ENCODE assay signal across 7 cellular contexts in the genomic region with DNA sequence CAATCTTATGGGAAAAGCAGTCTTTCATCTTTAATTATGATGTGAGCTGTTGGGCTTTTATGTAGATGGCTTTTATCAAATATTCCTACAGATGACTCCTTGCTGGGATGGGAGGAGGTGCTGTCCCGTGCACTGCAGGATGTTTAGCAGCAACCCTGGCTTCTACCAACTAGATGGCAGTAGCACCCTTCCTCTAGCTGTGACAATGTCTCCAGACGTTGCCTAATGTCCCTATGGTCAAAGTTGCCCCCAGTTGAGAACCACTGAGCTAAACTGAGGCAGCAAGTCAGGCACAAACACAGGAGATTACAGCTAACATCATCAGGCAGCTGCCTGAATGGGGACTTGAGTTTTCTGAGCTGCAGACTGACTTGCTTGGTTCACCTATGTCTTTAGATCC.
DNase-seq lines count a peak whose midpoint lies in the region; ATAC-seq and TF ChIP-seq lines count a peak whose summit lies in the region.

No MANE protein-coding gene starts in this region.

- H3K27me3 Mint-ChIP-seq in nephron progenitor cell (ENCODE audit: low read depth, poor library complexity), result no peaks in the 10 kb centered on the region

- TF ChIP-seq CTCF in nephron progenitor cell (IDR thresholded peaks at IDR 0.05), result peak; percentile 37

- H3K4me1 Mint-ChIP-seq in nephron progenitor cell, result no peaks in the 10 kb centered on the region

- peaks cover 2% of the 10 kb centered on the region for H3K9me3 Mint-ChIP-seq in nephron progenitor cell

- no peak overlapping the region for H3K27ac Mint-ChIP-seq in nephron progenitor cell

- no peaks in the 10 kb centered on the region for H3K36me3 Mint-ChIP-seq in nephron progenitor cell (ENCODE audit: low read depth)

- no peak overlapping the region for H3K4me3 Mint-ChIP-seq in nephron progenitor cell

- DNase-seq in HuH-7.5 (ENCODE audit: low spot score) (peak; percentile 19), cerebellar cortex (ENCODE audit: low spot score) (peak; percentile 14), nephron progenitor cell (peak; percentile 4), DMS79 (lab: John Stamatoyannopoulos, UW) (no peak)
- DNase-seq in stimulated activated CD4-positive, alpha-beta T cell treated with anti-CD3 and anti-CD28 coated beads, Interleukin-12 subunit alpha, Interleukin-12 subunit beta, amount 100 ng/mL, for 4 hours, result no peak
- DNase-seq in activated effector memory CD4-positive, alpha-beta T cell treated with anti-CD3 and anti-CD28 coated beads, Interleukin-2, amount 50 U/mL, for 16 hours, result no peak

- peak; percentile 63 for ATAC-seq in GM18498 (IDR thresholded peaks at IDR 0.05; ENCODE audit: unreplicated experiment)

Comparison
In these comparisons a context has a peak if more than half of its experiments do, and no peak if none do; other contexts are left out.
1. DNase-seq: peak in HuH-7.5 (single experiment), cerebellar cortex (single experiment) and nephron progenitor cell (single experiment); none in stimulated activated CD4-positive, alpha-beta T cell treated with anti-CD3 and anti-CD28 coated beads, Interleukin-12 subunit alpha, Interleukin-12 subunit beta, amount 100 ng/mL, for 4 hours (single experiment), activated effector memory CD4-positive, alpha-beta T cell treated with anti-CD3 and anti-CD28 coated beads, Interleukin-2, amount 50 U/mL, for 16 hours (single experiment) and DMS79 (single experiment).